Comparison of ENCODE assay signal across 8 cellular contexts in genomic region chrX:153969904-153970397, GRCh38. TPM values are rescaled to one million over a fixed set of nuclear protein-coding genes. Genes with fewer than 3 reads are reported as not detected.
DNase-seq lines count a peak whose midpoint lies in the region; ATAC-seq and TF ChIP-seq lines count a peak whose summit lies in the region.

No MANE protein-coding gene starts in this region.

- H3K27me3 ChIP-seq in esophagus (ENCODE audit: control insufficient read depth in 1 of 2, insufficient read depth in 2 of 2, low read length in 2 of 2) (no peaks in the 10 kb centered on the region), neuronal stem cell (ENCODE audit: control insufficient read depth in 3 of 3, insufficient read depth in 3 of 3, low read depth in 1 of 3, low read length in 3 of 3) (peaks cover 0 to 14% (median 0%) of the 10 kb centered on the region in 3 experiments)

- H3K9ac ChIP-seq in neuronal stem cell (ENCODE audit: low read depth, low read length, poor library complexity) = peak overlapping the region; percentile 21

- H3K23ac ChIP-seq in neuronal stem cell (ENCODE audit: low read depth, low read length, poor library complexity) = peak overlapping the region; percentile 17

- in situ Hi-C loops in GM13976 (cut with MboI; ENCODE audit: low sequenced_read_pairs, unreplicated experiment) = no loop called here

- no peak overlapping the region for H4K91ac ChIP-seq in neuronal stem cell (ENCODE audit: low read depth, low read length, poor library complexity)

- no peak overlapping the region for H2BK15ac ChIP-seq in neuronal stem cell (ENCODE audit: low read length)

- no peak overlapping the region for H3K18ac ChIP-seq in neuronal stem cell (ENCODE audit: low read length)

- H3K36me3 ChIP-seq in esophagus (ENCODE audit: control insufficient read depth in 2 of 2, insufficient read depth in 2 of 2, low read length in 1 of 2) (no peaks in the 10 kb centered on the region), neuronal stem cell (replicated peaks in 1 of 2; ENCODE audit: control insufficient read depth in 2 of 2, insufficient read depth in 2 of 2, low read length in 2 of 2) (peaks cover 0 to 44% of the 10 kb centered on the region in 2 donors)

- H3K4ac ChIP-seq in neuronal stem cell (ENCODE audit: low read length) = no peak overlapping the region

- H3K27me3 Mint-ChIP-seq in T-helper 17 cell = no peaks in the 10 kb centered on the region

- no peak overlapping the region for H2AK5ac ChIP-seq in neuronal stem cell (ENCODE audit: low read depth, low read length)

- no peak overlapping the region for H2BK5ac ChIP-seq in neuronal stem cell (ENCODE audit: low read length)

- no peaks in the 10 kb centered on the region for H3K9me3 ChIP-seq in T-helper 17 cell (ENCODE audit: control insufficient read depth, low read length, poor library complexity, severe bottlenecking)
- no peaks in the 10 kb centered on the region for H3K9me3 ChIP-seq in esophagus (ENCODE audit: control insufficient read depth in 2 of 2, insufficient read depth in 1 of 2, low read depth in 1 of 2, low read length in 1 of 2)
- no peaks in the 10 kb centered on the region for H3K9me3 ChIP-seq in neuronal stem cell (replicated peaks in 1 of 2; ENCODE audit: control insufficient read depth in 2 of 2, insufficient read depth in 1 of 2, low read depth in 1 of 2, low read length in 2 of 2)

- peaks cover 22% of the 10 kb centered on the region for H3K4me1 Mint-ChIP-seq in T-helper 17 cell

- H3K27ac ChIP-seq in esophagus (ENCODE audit: low read depth in 2 of 2, low read length in 1 of 2) (peak overlapping the region; percentile 73 to 88), neuronal stem cell (replicated peaks; ENCODE audit: low read length) (peak overlapping the region; percentile 70)

- H3K4me2 ChIP-seq in neuronal stem cell (ENCODE audit: insufficient read depth, low read length, poor library complexity, severe bottlenecking) = peak overlapping the region; percentile 69

- peaks cover 8 to 38% of the 10 kb centered on the region in 2 donors for H3K4me1 ChIP-seq in esophagus (ENCODE audit: control insufficient read depth in 2 of 2, insufficient read depth in 2 of 2, low read length in 1 of 2)
- peaks cover 18 to 32% of the 10 kb centered on the region in 2 donors for H3K4me1 ChIP-seq in neuronal stem cell (ENCODE audit: control insufficient read depth in 2 of 2, insufficient read depth in 1 of 2, low read depth in 1 of 2, low read length in 2 of 2)

- H3K27ac Mint-ChIP-seq in T-helper 17 cell = peak overlapping the region; percentile 94

- ATAC-seq in T-helper 17 cell (no peak), HG03135 (IDR thresholded peaks at IDR 0.05; ENCODE audit: unreplicated experiment) (no peak)

- no peak overlapping the region for H2BK120ac ChIP-seq in neuronal stem cell (ENCODE audit: low read depth, low read length)

- peak; percentile 70 to 79 (median 77) for DNase-seq in NCI-H1417 (lab: John Stamatoyannopoulos, UW)
- no peak for DNase-seq in NCI-H1417 treated with DMSO at 0.1 percent for 48 hours (lab: John Stamatoyannopoulos, UW)
- DNase-seq in T-helper 17 cell = no peak
- DNase-seq in neuronal stem cell (ENCODE audit: low spot score) = no peak
- no peak for DNase-seq in GM13976 (ENCODE audit: low spot score)
- no peak for DNase-seq in NCI-H526 treated with DMSO at 0.1 percent for 48 hours (lab: John Stamatoyannopoulos, UW)

- H3K36me3 Mint-ChIP-seq in T-helper 17 cell (ENCODE audit: low read depth) = peaks cover 2% of the 10 kb centered on the region

- H2BK12ac ChIP-seq in neuronal stem cell (ENCODE audit: low read length) = no peak overlapping the region

- H3K79me1 ChIP-seq in neuronal stem cell (ENCODE audit: low read depth, low read length) = peaks cover 8% of the 10 kb centered on the region

- WGBS in esophagus, 2 donors = 1 to 16% methylated on average over 22 to 28 of the region's 28 CpGs
- no CpG with 5 or more reads among the region's 28 CpGs for WGBS in neuronal stem cell (ENCODE audit: extremely low coverage in 2 of 2, insufficient read length in 2 of 2, insufficient replicate concordance in 1 of 2), 2 donors

- peak overlapping the region; percentile 53 for H2AFZ ChIP-seq in neuronal stem cell (ENCODE audit: low read length)

- peak overlapping the region; percentile 99 for H3K4me3 Mint-ChIP-seq in T-helper 17 cell

- no peak overlapping the region for H3K14ac ChIP-seq in neuronal stem cell (ENCODE audit: low read length)

- peak overlapping the region; percentile 44 to 90 for H3K4me3 ChIP-seq in esophagus (ENCODE audit: low read depth in 1 of 2, low read length in 2 of 2)
- peak overlapping the region; percentile 66 to 80 for H3K4me3 ChIP-seq in neuronal stem cell (ENCODE audit: low read length in 2 of 2)

- no peak overlapping the region for H4K8ac ChIP-seq in neuronal stem cell (ENCODE audit: low read depth, low read length)

- no peak for TF ChIP-seq CTCF in GM13976 (IDR thresholded peaks at IDR 0.05; ENCODE audit: borderline replicate concordance, control extremely low read depth, extremely low read depth, insufficient read depth, missing control alignments)

RNA-seq across cellular contexts. Expression of gene HCFC1, which starts 1.7 kb away (rescaled TPM):
- 10 to 100 TPM; 65.7 to 65.8 TPM for total RNA-seq in T-helper 17 cell
- 10 to 100 TPM; 13.0 to 15.9 TPM for polyA plus RNA-seq in esophagus
- 37.0 TPM for polyA plus RNA-seq in neuronal stem cell (2013, experiment 1 of 2)
- polyA plus RNA-seq in neuronal stem cell (2013, experiment 2 of 2) = 39.4 TPM

RNA-seq across cellular contexts. Expression of gene TMEM187, which starts 2.6 kb away (rescaled TPM):
- total RNA-seq in T-helper 17 cell = 1 to 10 TPM; 2.4 to 3.0 TPM
- 1 to 10 TPM; 2.5 to 3.3 TPM for polyA plus RNA-seq in esophagus
- 6.2 TPM for polyA plus RNA-seq in neuronal stem cell (2013, experiment 1 of 2)
- 6.1 TPM for polyA plus RNA-seq in neuronal stem cell (2013, experiment 2 of 2)

RNA-seq across cellular contexts. Expression of gene RENBP, which starts 25.5 kb away (rescaled TPM):
- total RNA-seq in T-helper 17 cell = 10 to 100 TPM in 1 of 2 donors, 1 to 10 TPM in 1; 8.8 to 11.5 TPM
- polyA plus RNA-seq in esophagus = 1 to 10 TPM; 1.4 to 1.6 TPM
- 4.8 TPM for polyA plus RNA-seq in neuronal stem cell (2013, experiment 1 of 2)
- polyA plus RNA-seq in neuronal stem cell (2013, experiment 2 of 2) = 4.7 TPM

RNA-seq across cellular contexts. Expression of gene NAA10, which starts 35.1 kb away (rescaled TPM):
- total RNA-seq in T-helper 17 cell = 10 to 100 TPM; 42.8 to 48.5 TPM
- polyA plus RNA-seq in esophagus = 100 to 1,000 TPM in 1 of 2 donors, 10 to 100 TPM in 1; 86.6 to 104 TPM
- polyA plus RNA-seq in neuronal stem cell (2013, experiment 1 of 2) = 94.9 TPM
- 91.4 TPM for polyA plus RNA-seq in neuronal stem cell (2013, experiment 2 of 2)

RNA-seq across cellular contexts. Expression of gene ARHGAP4, which starts 43.9 kb away (rescaled TPM):
- total RNA-seq in T-helper 17 cell = 100 to 1,000 TPM; 374 to 404 TPM
- 10 to 100 TPM; 10.6 to 23.4 TPM for polyA plus RNA-seq in esophagus
- polyA plus RNA-seq in neuronal stem cell (2013, experiment 1 of 2) = 5.4 TPM
- 4.9 TPM for polyA plus RNA-seq in neuronal stem cell (2013, experiment 2 of 2)

Comparison
In these comparisons a context has a peak if more than half of its experiments do, and no peak if none do; other contexts are left out.
1. DNase-seq: peak in NCI-H1417 (3 of 3); none in NCI-H1417 treated with DMSO at 0.1 percent for 48 hours (single experiment), T-helper 17 cell (0 of 3), neuronal stem cell (single experiment), GM13976 (single experiment) and NCI-H526 treated with DMSO at 0.1 percent for 48 hours (single experiment).